ENCODE assay signal across 8 cellular contexts in genomic region chr20:47316776-47317126, GRCh38. TPM values are rescaled to one million over a fixed set of nuclear protein-coding genes. Genes with fewer than 3 reads are reported as not detected.
A peak's percentile ranks its signal among the peaks of the same experiment; 100 is the strongest.
DNase-seq lines count a peak whose midpoint lies in the region; ATAC-seq and TF ChIP-seq lines count a peak whose summit lies in the region.

No MANE protein-coding gene starts in this region.

- peak overlapping the region; percentile 30 for H3K4me3 Mint-ChIP-seq in activated CD4-positive, alpha-beta T cell treated with anti-CD3 and anti-CD28 coated beads, Interleukin-2, amount 10 ng/mL, durations not matched to agents 24 days and 14 days
- no peak overlapping the region for H3K4me3 Mint-ChIP-seq in brain

- peak overlapping the region; percentile 57 for H3K9ac ChIP-seq in mesendoderm (ENCODE audit: low read length)

- peak overlapping the region; percentile 88 for H3K27ac ChIP-seq in mesendoderm (ENCODE audit: low read depth, low read length)
- H3K27ac ChIP-seq in testis = peak overlapping the region; percentile 91 to 94

- H3K23ac ChIP-seq in mesendoderm (ENCODE audit: low read length) = peak overlapping the region; percentile 97

- WGBS in mesendoderm (ENCODE audit: extremely low coverage, insufficient coverage, low lambda C conversion rate) = no CpG with 5 or more reads among the region's 3 CpGs
- 69 to 87% methylated on average over 3 of the region's 3 CpGs for WGBS in testis, 2 donors

- peak overlapping the region; percentile 94 for H2BK5ac ChIP-seq in mesendoderm (ENCODE audit: low read length)

- ATAC-seq in GM18870 (IDR thresholded peaks at IDR 0.05; ENCODE audit: unreplicated experiment) (no peak), HG02973 (IDR thresholded peaks at IDR 0.05; ENCODE audit: unreplicated experiment) (no peak)

- H3K36me3 Mint-ChIP-seq in activated CD4-positive, alpha-beta T cell treated with anti-CD3 and anti-CD28 coated beads, Interleukin-2, amount 10 ng/mL, durations not matched to agents 24 days and 14 days (ENCODE audit: low read depth) = peaks cover 21% of the 10 kb centered on the region
- H3K36me3 Mint-ChIP-seq in brain = peaks cover 29% of the 10 kb centered on the region

- H3K79me2 ChIP-seq in mesendoderm (ENCODE audit: control insufficient read depth, insufficient read depth, low read length) = peaks cover 40% of the 10 kb centered on the region

- intact Hi-C loops in activated CD4-positive, alpha-beta T cell treated with anti-CD3 and anti-CD28 coated beads, Interleukin-2, amount 10 ng/mL, durations not matched to agents 24 days and 14 days (cut with micrococcal nuclease) = loop anchor here (1.0 to 5.0 kb wide), 2 partner anchors 41 to 42 kb away; partner anchors contain the start of gene ZMYND8
- intact Hi-C loops in testis (cut with DNase I; ENCODE audit: low total_unique reads) = loop anchor here (5.0 kb wide), 2 partner anchors 39 to 41 kb away; partner anchors contain the start of gene ZMYND8

- TF ChIP-seq POLR2A in testis (IDR thresholded peaks at IDR 0.05) = no peak

- peak overlapping the region; percentile 97 for H3K4ac ChIP-seq in mesendoderm (ENCODE audit: low read depth, low read length)

- H3K9me3 ChIP-seq in testis = no peaks in the 10 kb centered on the region

- H3K36me3 ChIP-seq in mesendoderm (ENCODE audit: control insufficient read depth, insufficient read depth, low read length) = no peaks in the 10 kb centered on the region
- H3K36me3 ChIP-seq in testis (ENCODE audit: low read depth, missing control alignments) = no peaks in the 10 kb centered on the region

- no peaks in the 10 kb centered on the region for H3K9me3 Mint-ChIP-seq in activated CD4-positive, alpha-beta T cell treated with anti-CD3 and anti-CD28 coated beads, Interleukin-2, amount 10 ng/mL, durations not matched to agents 24 days and 14 days
- peaks cover 0 to 2% (median 0%) of the 10 kb centered on the region in 5 experiments for H3K9me3 Mint-ChIP-seq in brain

- no peak for TF ChIP-seq CTCF in brain (conservative IDR thresholded peaks at IDR 0.05)
- TF ChIP-seq CTCF in testis (IDR thresholded peaks at IDR 0.05) = no peak

- peak overlapping the region; percentile 91 for H2AK5ac ChIP-seq in mesendoderm (ENCODE audit: low read length)

- H2BK120ac ChIP-seq in mesendoderm (ENCODE audit: low read depth, low read length) = peak overlapping the region; percentile 82

- H3K4me2 ChIP-seq in mesendoderm (ENCODE audit: low read length) = no peak overlapping the region

- H3K4me1 Mint-ChIP-seq in activated CD4-positive, alpha-beta T cell treated with anti-CD3 and anti-CD28 coated beads, Interleukin-2, amount 10 ng/mL, durations not matched to agents 24 days and 14 days = peaks cover 47% of the 10 kb centered on the region
- H3K4me1 Mint-ChIP-seq in brain = peaks cover 81% of the 10 kb centered on the region

- H3K27me3 ChIP-seq in mesendoderm (ENCODE audit: insufficient read depth, low read length, poor library complexity) = no peaks in the 10 kb centered on the region
- no peaks in the 10 kb centered on the region for H3K27me3 ChIP-seq in testis

- peaks cover 15% of the 10 kb centered on the region for H3K79me1 ChIP-seq in mesendoderm (ENCODE audit: low read length)

- peak overlapping the region; percentile 93 for H4K5ac ChIP-seq in mesendoderm (ENCODE audit: low read length)

- peak overlapping the region; percentile 91 for H3K27ac Mint-ChIP-seq in activated CD4-positive, alpha-beta T cell treated with anti-CD3 and anti-CD28 coated beads, Interleukin-2, amount 10 ng/mL, durations not matched to agents 24 days and 14 days
- H3K27ac Mint-ChIP-seq in brain = peak overlapping the region; percentile 95 to 100 (median 96)

- peaks cover 45% of the 10 kb centered on the region for H3K4me1 ChIP-seq in mesendoderm (ENCODE audit: control insufficient read depth, low read depth, low read length)
- peaks cover 63% of the 10 kb centered on the region for H3K4me1 ChIP-seq in testis

- no peak overlapping the region for H3K4me3 ChIP-seq in mesendoderm (ENCODE audit: low read length)
- H3K4me3 ChIP-seq in testis = no peak overlapping the region

- H2BK15ac ChIP-seq in mesendoderm (replicated peaks; ENCODE audit: low read depth) = no peak overlapping the region

- H3K18ac ChIP-seq in mesendoderm (ENCODE audit: low read length) = peak overlapping the region; percentile 91

- DNase-seq in activated CD4-positive, alpha-beta T cell treated with anti-CD3 and anti-CD28 coated beads, Interleukin-2, amount 10 ng/mL, durations not matched to agents 24 days and 14 days = no peak
- DNase-seq in activated CD4-positive, alpha-beta T cell treated with anti-CD3 and anti-CD28 coated beads, Interleukin-2, amount 50 U/mL, for 4 hours = no peak
- no peak for DNase-seq in mesendoderm
- DNase-seq in testis = no peak
- no peak for DNase-seq in NCI-H510A (lab: John Stamatoyannopoulos, UW)

- H3K27me3 Mint-ChIP-seq in activated CD4-positive, alpha-beta T cell treated with anti-CD3 and anti-CD28 coated beads, Interleukin-2, amount 10 ng/mL, durations not matched to agents 24 days and 14 days = no peaks in the 10 kb centered on the region
- H3K27me3 Mint-ChIP-seq in brain = peaks cover 3% of the 10 kb centered on the region

- peak overlapping the region; percentile 91 for H3K56ac ChIP-seq in mesendoderm (ENCODE audit: low read length)

- no peak overlapping the region for H4K8ac ChIP-seq in mesendoderm (ENCODE audit: low read depth, low read length)

RNA-seq across cellular contexts. Expression of gene ZMYND8, which starts 39.7 kb away (rescaled TPM):
- 38.1 and 40.0 TPM in 2 replicates for total RNA-seq in activated CD4-positive, alpha-beta T cell treated with anti-CD3 and anti-CD28 coated beads, Interleukin-2, amount 10 ng/mL, durations not matched to agents 24 days and 14 days
- 29.9 TPM for polyA plus RNA-seq in brain (ENCODE audit: insufficient read depth, low read depth, low replicate concordance)
- 29.6 TPM for polyA plus RNA-seq in mesendoderm (2013, experiment 1 of 2)
- 30.9 TPM for polyA plus RNA-seq in mesendoderm (2013, experiment 2 of 2)
- 100 to 1,000 TPM in 1 of 2 donors, 10 to 100 TPM in 1; 87.2 to 102 TPM for total RNA-seq in testis
- 30.4 TPM for polyA plus RNA-seq in testis (ENCODE audit: insufficient read depth, low read depth, low replicate concordance)
